Comparison of ENCODE assay signal across 25 cellular contexts in the genomic region with DNA sequence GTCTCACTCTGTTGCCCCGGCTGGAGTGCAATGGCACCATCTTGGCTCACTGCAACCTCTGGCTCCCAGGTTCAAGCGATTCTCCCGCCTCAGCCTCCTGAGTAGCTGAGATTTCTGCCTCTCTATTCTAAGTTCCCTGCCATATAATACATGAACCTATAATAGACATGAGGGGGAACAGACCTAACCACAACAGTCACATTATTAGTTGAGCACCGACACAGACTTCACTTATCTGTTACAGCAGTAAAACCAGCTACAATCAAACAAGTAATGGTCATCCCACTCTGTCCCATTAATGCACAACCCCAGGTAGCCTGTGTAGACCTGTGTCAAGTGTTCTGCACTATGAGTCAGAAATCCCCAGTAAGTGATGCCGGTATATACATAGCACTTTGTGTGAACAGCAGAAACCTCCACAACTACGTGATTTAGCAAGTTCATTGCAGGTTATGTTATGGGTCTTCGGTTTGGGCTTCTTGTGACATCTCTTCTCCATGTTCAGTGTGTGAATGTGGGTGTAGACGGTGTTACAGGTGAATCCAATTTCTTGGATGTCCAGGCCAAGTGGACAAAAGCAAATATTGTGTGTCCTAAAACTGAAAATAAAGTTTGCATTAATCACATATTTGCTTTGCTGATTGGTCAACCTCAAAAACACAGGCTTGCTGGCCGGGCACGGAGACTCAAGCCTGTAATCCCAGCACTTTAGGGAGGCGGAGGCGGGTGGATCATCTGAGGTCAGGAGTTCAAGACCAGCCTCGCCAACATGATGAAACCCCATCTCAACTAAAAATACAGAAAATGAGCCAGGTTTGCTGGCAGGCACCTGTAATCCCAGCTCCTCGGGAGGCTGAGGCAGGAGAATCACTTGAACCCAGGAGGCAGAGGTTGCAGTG.
"Had no signal": no experiment of that assay in that cellular context is flagged by ENCODE, and none has a peak within 500 bp of the region (broad histone marks: within the 10 kb centered on the region; RNA-seq: fewer than 3 reads in every experiment).

No MANE protein-coding gene starts in this region.

- H3K9me3 ChIP-seq: adrenal gland had no signal

- ATAC-seq: activated CD8-positive, alpha-beta T cell treated with anti-CD3 and anti-CD28 coated beads, Interleukin-2, amount 10 ng/mL, durations not matched to agents 7 days and 5 days; T-helper 17 cell; WTC11 had no signal

- H3K27me3 ChIP-seq: adrenal gland had no signal

- DNase-seq: activated CD4-positive, alpha-beta T cell treated with anti-CD3 and anti-CD28 coated beads for 48 hours; activated CD4-positive, alpha-beta T cell treated with anti-CD3 and anti-CD28 coated beads, Interleukin-2, amount 50 U/mL, for 4 hours; activated CD4-positive, CD25-positive, alpha-beta regulatory T cell treated with anti-CD3 and anti-CD28 coated beads, Interleukin-2, amount 50 U/mL, for 72 hours; activated CD8-positive, alpha-beta memory T cell treated with anti-CD3 and anti-CD28 coated beads, Interleukin-2, amount 50 U/mL, for 48 hours; activated CD8-positive, alpha-beta T cell treated with anti-CD3 and anti-CD28 coated beads, Interleukin-2, amount 10 ng/mL, durations not matched to agents 7 days and 5 days; activated naive CD4-positive, alpha-beta T cell treated with anti-CD3 and anti-CD28 coated beads, Interleukin-2, amount 50 U/mL, for 16 hours; activated naive CD8-positive, alpha-beta T cell treated with anti-CD3 and anti-CD28 coated beads, Interleukin-2, amount 10 ng/mL, durations not matched to agents 7 days and 5 days; activated T-cell treated with anti-CD3 and anti-CD28 coated beads, Interleukin-2, amount 50 U/mL, for 1 hour; anterior cingulate cortex; cerebellar nuclear complex; MV-4-11; NCI-H1092 treated with DMSO at 0.1 percent for 48 hours; NCI-H1417 treated with DMSO at 0.1 percent for 48 hours; NCI-H1694; NCI-H2029; NCI-H2107; NCI-H2171 treated with DMSO at 0.1 percent for 48 hours; NCI-H226; NCI-H526 treated with DMSO at 0.1 percent for 48 hours; NCI-H82; SIG-M5; T-helper 17 cell; T-helper 9 cell had no signal

- H3K36me3 ChIP-seq: adrenal gland had no signal

- H3K27ac ChIP-seq: adrenal gland had no signal

- H3K4me3 ChIP-seq: adrenal gland had no signal
